ENCODE assay signal across 1 cellular context in the genomic region with DNA sequence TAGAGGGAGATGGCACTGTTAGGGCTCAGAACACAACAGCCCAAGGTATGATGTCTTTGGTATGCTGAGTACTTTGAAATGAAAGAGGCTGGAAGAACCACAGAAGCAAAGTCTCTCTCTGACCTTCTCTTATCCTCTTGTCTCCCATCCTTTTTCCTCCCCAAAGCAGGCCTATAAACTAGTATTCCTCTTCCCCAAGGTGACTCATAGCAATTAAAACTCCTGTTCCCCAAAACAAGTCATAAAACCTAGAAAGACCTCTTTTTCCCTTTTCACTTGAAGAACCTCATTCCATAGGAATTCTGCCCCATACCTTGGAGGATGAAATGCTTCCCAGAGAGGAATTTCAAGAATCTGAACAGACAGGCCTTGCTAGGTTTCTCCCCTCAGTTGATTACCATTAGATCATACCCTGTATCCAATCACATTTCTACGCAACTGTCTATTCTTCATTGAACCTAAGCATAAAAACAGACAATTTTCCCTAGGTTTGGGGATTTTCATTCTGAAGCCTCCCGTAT.
TF ChIP-seq lines count a peak whose summit lies in the region.

No MANE protein-coding gene starts in this region.

TF ChIP-seq in H1, 55 proteins besides CTCF, POLR2A, EP300 and RAD21:
- TF ChIP-seq MAFK (IDR thresholded peaks at IDR 0.05; ENCODE audit: low read depth, low read length) (no peak), ASH2L (IDR thresholded peaks at IDR 0.05; ENCODE audit: low read length) (peak; percentile 94), TEAD4 (IDR thresholded peaks at IDR 0.05; ENCODE audit: low read depth, low read length) (peak; percentile 99), SIN3A (conservative IDR thresholded peaks at IDR 0.05 in 1 of 2, IDR thresholded peaks at IDR 0.05 in 1 of 2; ENCODE audit: low read depth in 1 of 2, low read length in 2 of 2) (0 out of 4 replicates have a peak, but pooled peaks of 1 of the 2 experiments have one; percentile 16), RXRA (IDR thresholded peaks at IDR 0.05; ENCODE audit: insufficient read depth, low read depth, low read length) (no peak), CBX5 (IDR thresholded peaks at IDR 0.05; ENCODE audit: low read depth, low read length) (no peak), EZH2 (IDR thresholded peaks at IDR 0.05; ENCODE audit: low read depth, low read length, severe bottlenecking) (no peak), CEBPB (IDR thresholded peaks at IDR 0.05; ENCODE audit: low read depth, low read length) (no peak), POLR2AphosphoS5 (IDR thresholded peaks at IDR 0.05; ENCODE audit: low read depth, low read length) (peak; percentile 54), EGR1 (IDR thresholded peaks at IDR 0.05; ENCODE audit: borderline replicate concordance, low read depth, low read length) (no peak), CBX8 (IDR thresholded peaks at IDR 0.05; ENCODE audit: borderline replicate concordance, low read depth, low read length) (no peak), RBBP5 (IDR thresholded peaks at IDR 0.05; ENCODE audit: borderline replicate concordance, low read depth, low read length) (peak; percentile 75; the same call in 1 of the 2 replicates), TCF12 (IDR thresholded peaks at IDR 0.05; ENCODE audit: low read depth, low read length) (peak; percentile 89; the same call in 1 of the 2 replicates), JUND (IDR thresholded peaks at IDR 0.05; ENCODE audit: low read length) (peak; percentile 93), YY1 (IDR thresholded peaks at IDR 0.05; ENCODE audit: low read depth, low read length) (no peak), GTF2F1 (IDR thresholded peaks at IDR 0.05; ENCODE audit: borderline replicate concordance, low read depth, low read length) (peak; percentile 22; the same call in 1 of the 2 replicates), CTBP2 (IDR thresholded peaks at IDR 0.05; ENCODE audit: borderline replicate concordance, insufficient read depth, insufficient read length, low read length) (no peak), CHD1 (IDR thresholded peaks at IDR 0.05; ENCODE audit: low read depth, low read length) (peak; percentile 59; the same call in 1 of the 2 replicates), JUN (IDR thresholded peaks at IDR 0.05; ENCODE audit: low read depth, low read length) (peak; percentile 85; the same call in 1 of the 2 replicates), CHD2 (IDR thresholded peaks at IDR 0.05; ENCODE audit: low read length) (peak; percentile 70), SP1 (IDR thresholded peaks at IDR 0.05; ENCODE audit: low read depth, low read length) (peak; percentile 97), BRCA1 (IDR thresholded peaks at IDR 0.05; ENCODE audit: low read depth, low read length) (peak; percentile 42; the same call in 1 of the 2 replicates), TAF7 (optimal IDR thresholded peaks at IDR 0.05; ENCODE audit: borderline replicate concordance, low read depth, low read length) (peak; percentile 52), SAP30 (IDR thresholded peaks at IDR 0.05; ENCODE audit: insufficient read depth, insufficient replicate concordance, low read length) (no peak), SP4 (IDR thresholded peaks at IDR 0.05; ENCODE audit: low read length) (no peak), BACH1 (IDR thresholded peaks at IDR 0.05; ENCODE audit: low read length) (no peak), CREB1 (IDR thresholded peaks at IDR 0.05) (0 out of 2 replicates have a peak, but pooled peaks have one; percentile 12), BCL11A (IDR thresholded peaks at IDR 0.05; ENCODE audit: low read depth in 2 of 2, low read length in 2 of 2) (peak; percentile 92 to 96), HDAC6 (IDR thresholded peaks at IDR 0.05; ENCODE audit: low read depth, low read length) (no peak), KDM4A (IDR thresholded peaks at IDR 0.05; ENCODE audit: low read depth, low read length, severe bottlenecking) (no peak), TBP (IDR thresholded peaks at IDR 0.05; ENCODE audit: low read depth, low read length) (peak; percentile 38; the same call in 1 of the 2 replicates), PHF8 (conservative IDR thresholded peaks at IDR 0.05; ENCODE audit: low read depth, low read length) (no peak), FOSL1 (IDR thresholded peaks at IDR 0.05; ENCODE audit: insufficient read depth, low read depth, low read length) (no peak), SIRT6 (IDR thresholded peaks at IDR 0.05; ENCODE audit: low read length) (no peak), TAF1 (IDR thresholded peaks at IDR 0.05; ENCODE audit: low read depth, low read length) (0 out of 2 replicates have a peak, but pooled peaks have one; percentile 13), SP2 (IDR thresholded peaks at IDR 0.05; ENCODE audit: low read length) (no peak), KDM5A (IDR thresholded peaks at IDR 0.05; ENCODE audit: low read length) (no peak), NRF1 (IDR thresholded peaks at IDR 0.05; ENCODE audit: low read depth, low read length) (no peak), HDAC2 (IDR thresholded peaks at IDR 0.05; ENCODE audit: borderline replicate concordance in 1 of 2, low read depth in 2 of 2, low read length in 2 of 2) (no peak)
- TF ChIP-seq, protein P1, sequence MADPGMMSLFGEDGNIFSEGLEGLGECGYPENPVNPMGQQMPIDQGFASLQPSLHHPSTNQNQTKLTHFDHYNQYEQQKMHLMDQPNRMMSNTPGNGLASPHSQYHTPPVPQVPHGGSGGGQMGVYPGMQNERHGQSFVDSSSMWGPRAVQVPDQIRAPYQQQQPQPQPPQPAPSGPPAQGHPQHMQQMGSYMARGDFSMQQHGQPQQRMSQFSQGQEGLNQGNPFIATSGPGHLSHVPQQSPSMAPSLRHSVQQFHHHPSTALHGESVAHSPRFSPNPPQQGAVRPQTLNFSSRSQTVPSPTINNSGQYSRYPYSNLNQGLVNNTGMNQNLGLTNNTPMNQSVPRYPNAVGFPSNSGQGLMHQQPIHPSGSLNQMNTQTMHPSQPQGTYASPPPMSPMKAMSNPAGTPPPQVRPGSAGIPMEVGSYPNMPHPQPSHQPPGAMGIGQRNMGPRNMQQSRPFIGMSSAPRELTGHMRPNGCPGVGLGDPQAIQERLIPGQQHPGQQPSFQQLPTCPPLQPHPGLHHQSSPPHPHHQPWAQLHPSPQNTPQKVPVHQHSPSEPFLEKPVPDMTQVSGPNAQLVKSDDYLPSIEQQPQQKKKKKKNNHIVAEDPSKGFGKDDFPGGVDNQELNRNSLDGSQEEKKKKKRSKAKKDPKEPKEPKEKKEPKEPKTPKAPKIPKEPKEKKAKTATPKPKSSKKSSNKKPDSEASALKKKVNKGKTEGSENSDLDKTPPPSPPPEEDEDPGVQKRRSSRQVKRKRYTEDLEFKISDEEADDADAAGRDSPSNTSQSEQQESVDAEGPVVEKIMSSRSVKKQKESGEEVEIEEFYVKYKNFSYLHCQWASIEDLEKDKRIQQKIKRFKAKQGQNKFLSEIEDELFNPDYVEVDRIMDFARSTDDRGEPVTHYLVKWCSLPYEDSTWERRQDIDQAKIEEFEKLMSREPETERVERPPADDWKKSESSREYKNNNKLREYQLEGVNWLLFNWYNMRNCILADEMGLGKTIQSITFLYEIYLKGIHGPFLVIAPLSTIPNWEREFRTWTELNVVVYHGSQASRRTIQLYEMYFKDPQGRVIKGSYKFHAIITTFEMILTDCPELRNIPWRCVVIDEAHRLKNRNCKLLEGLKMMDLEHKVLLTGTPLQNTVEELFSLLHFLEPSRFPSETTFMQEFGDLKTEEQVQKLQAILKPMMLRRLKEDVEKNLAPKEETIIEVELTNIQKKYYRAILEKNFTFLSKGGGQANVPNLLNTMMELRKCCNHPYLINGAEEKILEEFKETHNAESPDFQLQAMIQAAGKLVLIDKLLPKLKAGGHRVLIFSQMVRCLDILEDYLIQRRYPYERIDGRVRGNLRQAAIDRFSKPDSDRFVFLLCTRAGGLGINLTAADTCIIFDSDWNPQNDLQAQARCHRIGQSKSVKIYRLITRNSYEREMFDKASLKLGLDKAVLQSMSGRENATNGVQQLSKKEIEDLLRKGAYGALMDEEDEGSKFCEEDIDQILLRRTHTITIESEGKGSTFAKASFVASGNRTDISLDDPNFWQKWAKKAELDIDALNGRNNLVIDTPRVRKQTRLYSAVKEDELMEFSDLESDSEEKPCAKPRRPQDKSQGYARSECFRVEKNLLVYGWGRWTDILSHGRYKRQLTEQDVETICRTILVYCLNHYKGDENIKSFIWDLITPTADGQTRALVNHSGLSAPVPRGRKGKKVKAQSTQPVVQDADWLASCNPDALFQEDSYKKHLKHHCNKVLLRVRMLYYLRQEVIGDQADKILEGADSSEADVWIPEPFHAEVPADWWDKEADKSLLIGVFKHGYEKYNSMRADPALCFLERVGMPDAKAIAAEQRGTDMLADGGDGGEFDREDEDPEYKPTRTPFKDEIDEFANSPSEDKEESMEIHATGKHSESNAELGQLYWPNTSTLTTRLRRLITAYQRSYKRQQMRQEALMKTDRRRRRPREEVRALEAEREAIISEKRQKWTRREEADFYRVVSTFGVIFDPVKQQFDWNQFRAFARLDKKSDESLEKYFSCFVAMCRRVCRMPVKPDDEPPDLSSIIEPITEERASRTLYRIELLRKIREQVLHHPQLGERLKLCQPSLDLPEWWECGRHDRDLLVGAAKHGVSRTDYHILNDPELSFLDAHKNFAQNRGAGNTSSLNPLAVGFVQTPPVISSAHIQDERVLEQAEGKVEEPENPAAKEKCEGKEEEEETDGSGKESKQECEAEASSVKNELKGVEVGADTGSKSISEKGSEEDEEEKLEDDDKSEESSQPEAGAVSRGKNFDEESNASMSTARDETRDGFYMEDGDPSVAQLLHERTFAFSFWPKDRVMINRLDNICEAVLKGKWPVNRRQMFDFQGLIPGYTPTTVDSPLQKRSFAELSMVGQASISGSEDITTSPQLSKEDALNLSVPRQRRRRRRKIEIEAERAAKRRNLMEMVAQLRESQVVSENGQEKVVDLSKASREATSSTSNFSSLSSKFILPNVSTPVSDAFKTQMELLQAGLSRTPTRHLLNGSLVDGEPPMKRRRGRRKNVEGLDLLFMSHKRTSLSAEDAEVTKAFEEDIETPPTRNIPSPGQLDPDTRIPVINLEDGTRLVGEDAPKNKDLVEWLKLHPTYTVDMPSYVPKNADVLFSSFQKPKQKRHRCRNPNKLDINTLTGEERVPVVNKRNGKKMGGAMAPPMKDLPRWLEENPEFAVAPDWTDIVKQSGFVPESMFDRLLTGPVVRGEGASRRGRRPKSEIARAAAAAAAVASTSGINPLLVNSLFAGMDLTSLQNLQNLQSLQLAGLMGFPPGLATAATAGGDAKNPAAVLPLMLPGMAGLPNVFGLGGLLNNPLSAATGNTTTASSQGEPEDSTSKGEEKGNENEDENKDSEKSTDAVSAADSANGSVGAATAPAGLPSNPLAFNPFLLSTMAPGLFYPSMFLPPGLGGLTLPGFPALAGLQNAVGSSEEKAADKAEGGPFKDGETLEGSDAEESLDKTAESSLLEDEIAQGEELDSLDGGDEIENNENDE (IDR thresholded peaks at IDR 0.05; ENCODE audit: insufficient replicate concordance, low read length) = peak; percentile 32
- TF ChIP-seq, protein P2, sequence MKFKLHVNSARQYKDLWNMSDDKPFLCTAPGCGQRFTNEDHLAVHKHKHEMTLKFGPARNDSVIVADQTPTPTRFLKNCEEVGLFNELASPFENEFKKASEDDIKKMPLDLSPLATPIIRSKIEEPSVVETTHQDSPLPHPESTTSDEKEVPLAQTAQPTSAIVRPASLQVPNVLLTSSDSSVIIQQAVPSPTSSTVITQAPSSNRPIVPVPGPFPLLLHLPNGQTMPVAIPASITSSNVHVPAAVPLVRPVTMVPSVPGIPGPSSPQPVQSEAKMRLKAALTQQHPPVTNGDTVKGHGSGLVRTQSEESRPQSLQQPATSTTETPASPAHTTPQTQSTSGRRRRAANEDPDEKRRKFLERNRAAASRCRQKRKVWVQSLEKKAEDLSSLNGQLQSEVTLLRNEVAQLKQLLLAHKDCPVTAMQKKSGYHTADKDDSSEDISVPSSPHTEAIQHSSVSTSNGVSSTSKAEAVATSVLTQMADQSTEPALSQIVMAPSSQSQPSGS (IDR thresholded peaks at IDR 0.05; ENCODE audit: low read length) = peak; percentile 99
- TF ChIP-seq, protein P3, sequence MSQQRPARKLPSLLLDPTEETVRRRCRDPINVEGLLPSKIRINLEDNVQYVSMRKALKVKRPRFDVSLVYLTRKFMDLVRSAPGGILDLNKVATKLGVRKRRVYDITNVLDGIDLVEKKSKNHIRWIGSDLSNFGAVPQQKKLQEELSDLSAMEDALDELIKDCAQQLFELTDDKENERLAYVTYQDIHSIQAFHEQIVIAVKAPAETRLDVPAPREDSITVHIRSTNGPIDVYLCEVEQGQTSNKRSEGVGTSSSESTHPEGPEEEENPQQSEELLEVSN (IDR thresholded peaks at IDR 0.05) = no peak
- TF ChIP-seq, protein P4, sequence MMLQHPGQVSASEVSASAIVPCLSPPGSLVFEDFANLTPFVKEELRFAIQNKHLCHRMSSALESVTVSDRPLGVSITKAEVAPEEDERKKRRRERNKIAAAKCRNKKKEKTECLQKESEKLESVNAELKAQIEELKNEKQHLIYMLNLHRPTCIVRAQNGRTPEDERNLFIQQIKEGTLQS (IDR thresholded peaks at IDR 0.05; ENCODE audit: insufficient read depth, low read depth, low read length) = no peak
TF ChIP-seq in H1: peak in this region for 20.
